ENCODE assay signal across 21 cellular contexts in genomic region chrX:132692526-132692925, GRCh38.
"Had no signal": no experiment of that assay in that cellular context is flagged by ENCODE, and none has a peak within 500 bp of the region (broad histone marks: within the 10 kb centered on the region; RNA-seq: fewer than 3 reads in every experiment).

No MANE protein-coding gene starts in this region.

- H3K4me3 ChIP-seq: gastrocnemius medialis, heart right ventricle, left lung, lower lobe of right lung, neural progenitor cell, pancreas, right lobe of liver, spleen, tibial nerve had no signal

- H3K9me3 Mint-ChIP-seq: memory B cell; natural killer cell; stimulated activated memory B cell treated with anti-CD40 and anti-IgM and Interleukin-4, amounts not matched to agents 10 μg/mL and 1 μg/mL and 100 μg/mL, for 72 hours; stimulated activated naive CD8-positive, alpha-beta T cell treated with anti-CD3 and anti-CD28 coated beads, Interleukin-15, Interleukin-2, amounts not matched to agents 100 ng/mL and 50 ng/mL, for 24 hours had no signal

- H3K4me2 ChIP-seq: neural progenitor cell had no signal

- H3K36me3 ChIP-seq: gastrocnemius medialis, heart right ventricle, left lung, lower lobe of right lung, neural progenitor cell, pancreas, right lobe of liver, spleen, tibial nerve had no signal

- H3K9ac ChIP-seq: neural progenitor cell had no signal

- DNase-seq: cerebellar nuclear complex; dermis blood vessel endothelial cell; gastrocnemius medialis; heart right ventricle; left lung; natural killer cell; nucleus accumbens; pancreas; retina; right lobe of liver; spleen; stimulated activated CD4-positive, alpha-beta T cell treated with anti-CD3 and anti-CD28 coated beads, Interleukin-15, amount 100 ng/mL, for 24 hours; stimulated activated CD4-positive, alpha-beta T cell treated with anti-CD3 and anti-CD28 coated beads, Interleukin-1b, Interleukin-23, amount 100 ng/mL, for 48 hours; stimulated activated CD4-positive, alpha-beta T cell treated with anti-CD3 and anti-CD28 coated beads, Interleukin-4, amount 100 ng/mL, for 24 hours had no signal

- H3K27me3 ChIP-seq: neural progenitor cell, pancreas, right lobe of liver had no signal

- H3K9me3 ChIP-seq: gastrocnemius medialis, heart right ventricle, left lung, lower lobe of right lung, pancreas, right lobe of liver, spleen, tibial nerve had no signal

- H2AFZ ChIP-seq: neural progenitor cell had no signal

- ATAC-seq: gastrocnemius medialis; left lung; natural killer cell; right lobe of liver; stimulated activated memory B cell treated with anti-CD40 and anti-IgM and Interleukin-4, amounts not matched to agents 10 μg/mL and 1 μg/mL and 100 μg/mL, for 72 hours had no signal

- H3K4me3 Mint-ChIP-seq: memory B cell; mesothelial cell of epicardium; neural progenitor cell; stimulated activated memory B cell treated with anti-CD40 and anti-IgM and Interleukin-4, amounts not matched to agents 10 μg/mL and 1 μg/mL and 100 μg/mL, for 72 hours; stimulated activated naive CD8-positive, alpha-beta T cell treated with anti-CD3 and anti-CD28 coated beads, Interleukin-15, Interleukin-2, amounts not matched to agents 100 ng/mL and 50 ng/mL, for 24 hours had no signal

- H3K4me1 Mint-ChIP-seq: memory B cell; stimulated activated memory B cell treated with anti-CD40 and anti-IgM and Interleukin-4, amounts not matched to agents 10 μg/mL and 1 μg/mL and 100 μg/mL, for 72 hours had no signal

- H3K27ac ChIP-seq: gastrocnemius medialis, heart right ventricle, left lung, lower lobe of right lung, neural progenitor cell, pancreas, right lobe of liver, spleen, tibial nerve had no signal

- H3K36me3 Mint-ChIP-seq: memory B cell; natural killer cell; neural progenitor cell; stimulated activated memory B cell treated with anti-CD40 and anti-IgM and Interleukin-4, amounts not matched to agents 10 μg/mL and 1 μg/mL and 100 μg/mL, for 72 hours had no signal

- H3K4me1 ChIP-seq: gastrocnemius medialis, heart right ventricle, left lung, lower lobe of right lung, pancreas, right lobe of liver, spleen, tibial nerve had no signal
